In genomic region chr15:60964527-60964926, GRCh38 we compare ENCODE assay signal across 1 cellular context.
TF ChIP-seq lines count a peak whose summit lies in the region.

No MANE protein-coding gene starts in this region.

TF ChIP-seq in IMR-90, 13 proteins besides CTCF, POLR2A, EP300 and RAD21 (continued from another document):
- no peak for TF ChIP-seq ELK1 (IDR thresholded peaks at IDR 0.05; ENCODE audit: borderline replicate concordance, low read depth, low read length)
- TF ChIP-seq MXI1 (IDR thresholded peaks at IDR 0.05; ENCODE audit: borderline replicate concordance, low read depth, low read length), result no peak
- TF ChIP-seq RCOR1 (IDR thresholded peaks at IDR 0.05; ENCODE audit: insufficient replicate concordance, low read length), result no peak
- no peak for TF ChIP-seq MAFK (IDR thresholded peaks at IDR 0.05; ENCODE audit: low read depth, low read length)
- no peak for TF ChIP-seq BHLHE40 (IDR thresholded peaks at IDR 0.05; ENCODE audit: low read depth, low read length)
- TF ChIP-seq RFX5 (IDR thresholded peaks at IDR 0.05; ENCODE audit: low read depth, low read length), result no peak
- no peak for TF ChIP-seq MAZ (IDR thresholded peaks at IDR 0.05; ENCODE audit: borderline replicate concordance, low read depth, low read length)
- no peak for TF ChIP-seq CEBPB (IDR thresholded peaks at IDR 0.05; ENCODE audit: low read depth, low read length)
- no peak for TF ChIP-seq NFE2L2 (IDR thresholded peaks at IDR 0.05; ENCODE audit: low read depth, low read length)
